19 cellular contexts compared by ENCODE assay signal in the genomic region with DNA sequence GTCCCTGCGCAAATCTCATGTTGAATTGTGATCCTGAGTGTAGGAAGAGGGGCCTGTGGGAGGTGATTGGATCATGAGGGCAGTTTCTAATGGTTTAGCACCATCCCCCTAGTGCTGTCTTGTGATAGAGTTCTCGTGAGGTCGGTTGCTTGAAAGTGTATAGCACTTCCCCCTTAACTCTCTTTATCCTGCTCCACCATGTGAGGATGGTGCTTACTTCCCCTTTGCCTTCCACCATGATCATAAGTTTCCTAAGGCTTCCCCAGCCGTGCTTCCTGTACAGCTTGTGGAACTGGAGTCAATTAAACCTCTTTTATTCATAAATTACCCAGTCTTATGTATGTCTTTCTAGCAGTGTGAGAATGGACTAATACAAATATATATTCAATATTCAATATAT.
"Had no signal": no experiment of that assay in that cellular context is flagged by ENCODE, and none has a peak within 500 bp of the region (broad histone marks: within the 10 kb centered on the region; RNA-seq: fewer than 3 reads in every experiment).

No MANE protein-coding gene starts in this region.

- DNase-seq: effector memory CD8-positive, alpha-beta T cell; gastrocnemius medialis; heart right ventricle; hypothalamus; kidney glomerular epithelial cell; mammary epithelial cell; naive thymus-derived CD4-positive, alpha-beta T cell; nephron progenitor cell; posterior cingulate gyrus; spleen; stimulated activated CD4-positive, alpha-beta T cell treated with anti-CD3 and anti-CD28 coated beads, Interleukin-15, amount 100 ng/mL, for 24 hours; stimulated activated CD4-positive, alpha-beta T cell treated with anti-CD3 and anti-CD28 coated beads, Interleukin-1b, Interleukin-23, amount 100 ng/mL, for 48 hours; stimulated activated CD4-positive, alpha-beta T cell treated with anti-CD3 and anti-CD28 coated beads, Interleukin-4, amount 100 ng/mL, for 4 hours; stimulated activated naive B cell treated with anti-CD40 and anti-IgM and Interleukin-4, amounts not matched to agents 10 μg/mL and 1 μg/mL and 100 μg/mL, for 72 hours; stimulated activated naive CD8-positive, alpha-beta T cell treated with anti-CD3 and anti-CD28 coated beads, Interleukin-15, amount 100 ng/mL, for 72 hours; testis had no signal

- ATAC-seq: effector memory CD8-positive, alpha-beta T cell; gastrocnemius medialis; heart right ventricle; naive thymus-derived CD4-positive, alpha-beta T cell; sciatic nerve; stimulated activated naive B cell treated with anti-CD40 and anti-IgM and Interleukin-4, amounts not matched to agents 10 μg/mL and 1 μg/mL and 100 μg/mL, for 72 hours; stimulated activated naive CD8-positive, alpha-beta T cell treated with anti-CD3 and anti-CD28 coated beads, Interleukin-15, amount 100 ng/mL, for 72 hours had no signal

- H3K4me3 ChIP-seq: esophagus muscularis mucosa, gastrocnemius medialis, heart right ventricle, spleen, testis, tibial nerve had no signal
